Comparison of ENCODE assay signal across 23 cellular contexts in the genomic region with DNA sequence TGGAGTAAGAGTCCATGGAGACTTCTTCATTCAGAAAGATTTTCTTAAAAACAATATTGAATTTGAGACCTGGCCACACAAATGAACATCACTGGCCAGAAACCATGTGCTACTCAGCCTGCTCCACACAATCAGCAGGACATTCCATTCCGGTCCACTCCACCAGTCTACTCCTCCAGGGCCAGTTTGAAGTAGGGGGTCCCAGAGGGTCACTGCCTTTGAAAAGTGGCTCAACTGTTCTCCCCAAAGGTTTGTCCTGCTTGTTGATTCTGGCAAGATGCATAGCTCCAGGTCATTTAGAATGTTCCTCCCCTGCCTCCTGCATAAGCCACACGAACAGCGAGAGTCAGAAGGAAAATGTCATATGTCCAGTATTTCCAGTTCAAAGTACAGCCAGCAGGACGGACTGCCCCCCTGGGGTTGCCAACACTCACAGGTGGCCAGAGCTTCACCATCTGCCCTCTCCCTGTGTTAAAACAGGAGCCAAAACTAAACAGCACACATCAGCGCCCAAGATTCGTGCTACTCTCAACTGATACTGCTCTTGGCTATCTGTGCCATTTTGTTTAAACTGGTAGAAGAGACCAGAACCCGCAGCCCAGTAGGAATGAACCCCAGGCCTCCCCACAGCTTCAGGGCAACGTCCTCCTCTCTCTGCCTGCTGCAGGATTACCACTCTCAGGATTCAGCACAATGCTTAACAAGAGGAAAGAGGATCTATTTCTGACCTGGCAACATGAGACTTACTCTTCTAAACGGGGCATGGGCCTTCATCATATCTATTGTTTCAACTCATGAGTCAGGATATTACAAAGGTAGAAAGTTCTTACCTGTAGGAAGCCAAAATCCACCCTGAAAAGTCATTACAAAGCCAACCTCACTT. TPM values are rescaled to one million over a fixed set of nuclear protein-coding genes. Genes with fewer than 3 reads are reported as not detected.
DNase-seq lines count a peak whose midpoint lies in the region; ATAC-seq and TF ChIP-seq lines count a peak whose summit lies in the region.
"Had no signal": no experiment of that assay in that cellular context is flagged by ENCODE, and none has a peak within 500 bp of the region (broad histone marks: within the 10 kb centered on the region; RNA-seq: fewer than 3 reads in every experiment).

No MANE protein-coding gene starts in this region.

- H3K27me3 ChIP-seq in sigmoid colon, result no peaks in the 10 kb centered on the region
- H3K27me3 ChIP-seq: MG63, neutrophil had no signal

- intact Hi-C loops in left ventricle myocardium superior (cut with micrococcal nuclease) (no loop called here), sciatic nerve (cut with DNase I) (no loop called here), sigmoid colon (cut with DNase I) (no loop called here)

- TF ChIP-seq RAD21 in Ishikawa (IDR thresholded peaks at IDR 0.05; ENCODE audit: low read depth), result no peak

- TF ChIP-seq CTCF in sigmoid colon (IDR thresholded peaks at IDR 0.05), result no peak

- 87 to 88% methylated on average over 9 of the region's 9 CpGs for whole genome bisulfite sequencing in sigmoid colon, 2 donors

- ATAC-seq in left ventricle myocardium superior (peak; percentile 72), sciatic nerve (peak; percentile 90), HG03045 (IDR thresholded peaks at IDR 0.05; ENCODE audit: unreplicated experiment) (no peak)

- H3K9me3 ChIP-seq in sigmoid colon, result no peaks in the 10 kb centered on the region
- H3K9me3 ChIP-seq: MG63, neutrophil had no signal

- TF ChIP-seq EP300 in Ishikawa (IDR thresholded peaks at IDR 0.05; ENCODE audit: borderline replicate concordance), result no peak
- no peak for TF ChIP-seq EP300 in sigmoid colon (IDR thresholded peaks at IDR 0.05)

- peaks cover 0 to 41% (median 24%) of the 10 kb centered on the region in 4 donors for H3K4me1 ChIP-seq in sigmoid colon

- H3K36me3 ChIP-seq in sigmoid colon, result no peaks in the 10 kb centered on the region
- H3K36me3 ChIP-seq: MG63, neutrophil had no signal

- DNase-seq in brain pericyte (ENCODE audit: low read depth, low spot score) (peak; percentile 65), left ventricle myocardium superior (no peak), sciatic nerve (ENCODE audit: low spot score) (no peak), GDM1 (lab: John Stamatoyannopoulos, UW) (no peak), ACHN (no peak), sigmoid colon (no peak)
- DNase-seq: activated B cell treated with CpG ODN at 0.5 μM for 24 hours; activated CD4-positive, alpha-beta T cell treated with anti-CD3 and anti-CD28 coated beads, Interleukin-2, amount 50 U/mL, for 4 hours; activated naive CD8-positive, alpha-beta T cell treated with anti-CD3 and anti-CD28 coated beads for 36 hours; DND-41; IMR-90; MG63; NCI-H1417; NCI-H526; retina; stimulated activated CD4-positive, alpha-beta T cell treated with anti-CD3 and anti-CD28 coated beads, Interleukin-15, amount 100 ng/mL, for 24 hours; stimulated activated CD8-positive, alpha-beta memory T cell treated with anti-CD3 and anti-CD28 coated beads, Interleukin-4, amount 100 ng/mL, for 48 hours; T-helper 9 cell had no signal

- TF ChIP-seq POLR2A in sigmoid colon (IDR thresholded peaks at IDR 0.05), result no peak

- H3K27ac ChIP-seq in sigmoid colon, result no peak overlapping the region
- H3K27ac ChIP-seq: coronary artery, neutrophil, RWPE1 had no signal

- in situ Hi-C loops in ACHN (cut with HindIII; ENCODE audit: low pct_ligation_motif_present, low pct_unique_long_range_greater_than_20kb, low sequenced_read_pairs), result no loop called here

- no peak overlapping the region for H3K4me3 ChIP-seq in sigmoid colon
- H3K4me3 ChIP-seq: coronary artery, MG63 had no signal

TF ChIP-seq in Ishikawa, 13 proteins besides CTCF, POLR2A, EP300 and RAD21:
- TF ChIP-seq CEBPB (IDR thresholded peaks at IDR 0.05), result no peak
- TF ChIP-seq YY1 (IDR thresholded peaks at IDR 0.05; ENCODE audit: low read depth), result no peak
- TF ChIP-seq FOXM1 (IDR thresholded peaks at IDR 0.05; ENCODE audit: borderline replicate concordance, low read depth), result no peak
- TF ChIP-seq MAX (IDR thresholded peaks at IDR 0.05), result no peak
- TF ChIP-seq TCF12 (IDR thresholded peaks at IDR 0.05; ENCODE audit: low read depth), result peak; percentile 71
- no peak for TF ChIP-seq TAF1 (IDR thresholded peaks at IDR 0.05; ENCODE audit: low read depth)
- TF ChIP-seq TEAD4 (IDR thresholded peaks at IDR 0.05), result peak; percentile 37
- peak; percentile 49 for TF ChIP-seq NFIC (IDR thresholded peaks at IDR 0.05)
- TF ChIP-seq, protein P1, sequence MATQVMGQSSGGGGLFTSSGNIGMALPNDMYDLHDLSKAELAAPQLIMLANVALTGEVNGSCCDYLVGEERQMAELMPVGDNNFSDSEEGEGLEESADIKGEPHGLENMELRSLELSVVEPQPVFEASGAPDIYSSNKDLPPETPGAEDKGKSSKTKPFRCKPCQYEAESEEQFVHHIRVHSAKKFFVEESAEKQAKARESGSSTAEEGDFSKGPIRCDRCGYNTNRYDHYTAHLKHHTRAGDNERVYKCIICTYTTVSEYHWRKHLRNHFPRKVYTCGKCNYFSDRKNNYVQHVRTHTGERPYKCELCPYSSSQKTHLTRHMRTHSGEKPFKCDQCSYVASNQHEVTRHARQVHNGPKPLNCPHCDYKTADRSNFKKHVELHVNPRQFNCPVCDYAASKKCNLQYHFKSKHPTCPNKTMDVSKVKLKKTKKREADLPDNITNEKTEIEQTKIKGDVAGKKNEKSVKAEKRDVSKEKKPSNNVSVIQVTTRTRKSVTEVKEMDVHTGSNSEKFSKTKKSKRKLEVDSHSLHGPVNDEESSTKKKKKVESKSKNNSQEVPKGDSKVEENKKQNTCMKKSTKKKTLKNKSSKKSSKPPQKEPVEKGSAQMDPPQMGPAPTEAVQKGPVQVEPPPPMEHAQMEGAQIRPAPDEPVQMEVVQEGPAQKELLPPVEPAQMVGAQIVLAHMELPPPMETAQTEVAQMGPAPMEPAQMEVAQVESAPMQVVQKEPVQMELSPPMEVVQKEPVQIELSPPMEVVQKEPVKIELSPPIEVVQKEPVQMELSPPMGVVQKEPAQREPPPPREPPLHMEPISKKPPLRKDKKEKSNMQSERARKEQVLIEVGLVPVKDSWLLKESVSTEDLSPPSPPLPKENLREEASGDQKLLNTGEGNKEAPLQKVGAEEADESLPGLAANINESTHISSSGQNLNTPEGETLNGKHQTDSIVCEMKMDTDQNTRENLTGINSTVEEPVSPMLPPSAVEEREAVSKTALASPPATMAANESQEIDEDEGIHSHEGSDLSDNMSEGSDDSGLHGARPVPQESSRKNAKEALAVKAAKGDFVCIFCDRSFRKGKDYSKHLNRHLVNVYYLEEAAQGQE (IDR thresholded peaks at IDR 0.05; ENCODE audit: low read depth), result no peak
- TF ChIP-seq, protein P2, sequence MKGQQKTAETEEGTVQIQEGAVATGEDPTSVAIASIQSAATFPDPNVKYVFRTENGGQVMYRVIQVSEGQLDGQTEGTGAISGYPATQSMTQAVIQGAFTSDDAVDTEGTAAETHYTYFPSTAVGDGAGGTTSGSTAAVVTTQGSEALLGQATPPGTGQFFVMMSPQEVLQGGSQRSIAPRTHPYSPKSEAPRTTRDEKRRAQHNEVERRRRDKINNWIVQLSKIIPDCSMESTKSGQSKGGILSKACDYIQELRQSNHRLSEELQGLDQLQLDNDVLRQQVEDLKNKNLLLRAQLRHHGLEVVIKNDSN (IDR thresholded peaks at IDR 0.05), result no peak
- TF ChIP-seq EGR1 (IDR thresholded peaks at IDR 0.05), result no peak
- TF ChIP-seq ZBTB7A (IDR thresholded peaks at IDR 0.05; ENCODE audit: low read depth), result no peak
- TF ChIP-seq CREB1 (IDR thresholded peaks at IDR 0.05; ENCODE audit: low read depth), result no peak

RNA-seq across cellular contexts. Expression of gene GRB10, which starts 11.3 kb away (rescaled TPM):
- total RNA-seq in left ventricle myocardium superior, result 25.4 TPM
- total RNA-seq in sciatic nerve, result 57.1 TPM
- 10 to 100 TPM; 49.2 to 83.6 (median 60.8) TPM for total RNA-seq in sigmoid colon
- 10 to 100 TPM in 1 of 3 donors, 1 to 10 TPM in 2; 2.1 to 10.1 (median 3.6) TPM for polyA plus RNA-seq in sigmoid colon
- total RNA-seq: activated B cell treated with CpG ODN at 0.5 μM for 24 hours had no signal
